Comparison of ENCODE assay signal across 8 cellular contexts in genomic region chr9:79233542-79233941, GRCh38.
DNase-seq lines count a peak whose midpoint lies in the region; ATAC-seq and TF ChIP-seq lines count a peak whose summit lies in the region.

No MANE protein-coding gene starts in this region.

- H3K4me3 ChIP-seq in cardiac fibroblast (replicated peaks in 1 of 2; ENCODE audit: low read depth in 2 of 2, low read length in 2 of 2) (no peak overlapping the region), testis (peak overlapping the region; percentile 1 to 15)

- ATAC-seq in HG03565 (IDR thresholded peaks at IDR 0.05; ENCODE audit: unreplicated experiment): peak; percentile 63

- intact Hi-C loops in activated naive CD4-positive, alpha-beta T cell treated with anti-CD3 and anti-CD28 coated beads for 36 hours (cut with micrococcal nuclease): no loop called here
- intact Hi-C loops in testis (cut with DNase I; ENCODE audit: low total_unique reads): no loop called here

- TF ChIP-seq CTCF in cardiac fibroblast (IDR thresholded peaks at IDR 0.05; ENCODE audit: low read depth, low read length): peak; percentile 77
- TF ChIP-seq CTCF in testis (IDR thresholded peaks at IDR 0.05): peak in 1 of 3 experiments; percentile 24

- H3K36me3 Mint-ChIP-seq in activated naive CD4-positive, alpha-beta T cell treated with anti-CD3 and anti-CD28 coated beads for 36 hours (ENCODE audit: low read depth): no peaks in the 10 kb centered on the region

- no peak overlapping the region for H3K27ac ChIP-seq in testis

- TF ChIP-seq POLR2A in testis (IDR thresholded peaks at IDR 0.05): no peak

- no peaks in the 10 kb centered on the region for H3K4me1 Mint-ChIP-seq in activated naive CD4-positive, alpha-beta T cell treated with anti-CD3 and anti-CD28 coated beads for 36 hours (ENCODE audit: low read depth)

- peaks cover 3% of the 10 kb centered on the region for H3K9me3 Mint-ChIP-seq in activated naive CD4-positive, alpha-beta T cell treated with anti-CD3 and anti-CD28 coated beads for 36 hours

- H3K9me3 ChIP-seq in testis: no peaks in the 10 kb centered on the region

- H3K36me3 ChIP-seq in testis (ENCODE audit: low read depth, missing control alignments): no peaks in the 10 kb centered on the region

- H3K4me3 Mint-ChIP-seq in activated naive CD4-positive, alpha-beta T cell treated with anti-CD3 and anti-CD28 coated beads for 36 hours: no peak overlapping the region

- peak; percentile 18 for DNase-seq in activated naive CD4-positive, alpha-beta T cell treated with anti-CD3 and anti-CD28 coated beads for 36 hours
- no peak for DNase-seq in activated naive CD4-positive, alpha-beta T cell treated with anti-CD3 and anti-CD28 coated beads, Interleukin-2, amount 50 U/mL, for 16 hours
- DNase-seq in cardiac fibroblast (ENCODE audit: low read depth in 2 of 2) (peak; percentile 72 to 74), testis (peak; percentile 47), NCI-H187 treated with DMSO at 0.1 percent for 48 hours (lab: John Stamatoyannopoulos, UW) (no peak), NCI-H1105 treated with DMSO at 0.1 percent for 48 hours (lab: John Stamatoyannopoulos, UW) (no peak), NCI-H1694 treated with DMSO at 0.1 percent for 48 hours (lab: John Stamatoyannopoulos, UW) (no peak)

- CTCF ChIA-PET in activated naive CD4-positive, alpha-beta T cell treated with anti-CD3 and anti-CD28 coated beads for 36 hours (lab: Charles Lee): no interaction called here

- no peaks in the 10 kb centered on the region for H3K4me1 ChIP-seq in testis

- peaks cover 1% of the 10 kb centered on the region for H3K27me3 Mint-ChIP-seq in activated naive CD4-positive, alpha-beta T cell treated with anti-CD3 and anti-CD28 coated beads for 36 hours (ENCODE audit: low read depth)

- WGBS in testis, 2 donors: 72 to 75% methylated on average over 2 of the region's 2 CpGs

- no peaks in the 10 kb centered on the region for H3K27me3 ChIP-seq in testis

- H3K27ac Mint-ChIP-seq in activated naive CD4-positive, alpha-beta T cell treated with anti-CD3 and anti-CD28 coated beads for 36 hours: no peak overlapping the region

Comparison
In these comparisons a context has a peak if more than half of its experiments do, and no peak if none do; other contexts are left out.
1. DNase-seq: peak in activated naive CD4-positive, alpha-beta T cell treated with anti-CD3 and anti-CD28 coated beads for 36 hours (single experiment), cardiac fibroblast (2 of 2) and testis (single experiment); none in activated naive CD4-positive, alpha-beta T cell treated with anti-CD3 and anti-CD28 coated beads, Interleukin-2, amount 50 U/mL, for 16 hours (single experiment), NCI-H187 treated with DMSO at 0.1 percent for 48 hours (single experiment), NCI-H1105 treated with DMSO at 0.1 percent for 48 hours (single experiment) and NCI-H1694 treated with DMSO at 0.1 percent for 48 hours (single experiment).
2. H3K4me3 ChIP-seq: peak in testis (2 of 2); none in cardiac fibroblast (0 of 2).